In genomic region chr15:39835550-39835949, GRCh38 we compare ENCODE assay signal across 2 cellular contexts.
TF ChIP-seq lines count a peak whose summit lies in the region.

No MANE protein-coding gene starts in this region.

TF ChIP-seq in IMR-90, 13 proteins besides CTCF, POLR2A, EP300 and RAD21 (continued from another document):
- TF ChIP-seq MAFK (IDR thresholded peaks at IDR 0.05; ENCODE audit: low read depth, low read length) = no peak
- TF ChIP-seq USF2 (IDR thresholded peaks at IDR 0.05; ENCODE audit: low read depth, low read length) = peak; percentile 16; the same call in 1 of the 2 replicates

TF ChIP-seq in WTC11, 78 proteins besides CTCF, POLR2A, EP300 and RAD21:
- peak; percentile 73 for TF ChIP-seq USF2 (CRISPR knock-in tag; IDR thresholded peaks at IDR 0.05)
- TF ChIP-seq CREB1 (CRISPR knock-in tag; IDR thresholded peaks at IDR 0.05) = no peak
- TF ChIP-seq RORB (CRISPR knock-in tag; IDR thresholded peaks at IDR 0.05) = no peak
- TF ChIP-seq ZBTB21 (CRISPR knock-in tag; IDR thresholded peaks at IDR 0.05; ENCODE audit: borderline replicate concordance) = no peak
- no peak for TF ChIP-seq AFF4 (CRISPR knock-in tag; IDR thresholded peaks at IDR 0.05; ENCODE audit: borderline replicate concordance)
- no peak for TF ChIP-seq AR (CRISPR knock-in tag; IDR thresholded peaks at IDR 0.05)
- no peak for TF ChIP-seq MXD4 (CRISPR knock-in tag; IDR thresholded peaks at IDR 0.05; ENCODE audit: borderline replicate concordance)
- TF ChIP-seq PREB (CRISPR knock-in tag; IDR thresholded peaks at IDR 0.05; ENCODE audit: borderline replicate concordance) = no peak
- no peak for TF ChIP-seq ERG (CRISPR knock-in tag; IDR thresholded peaks at IDR 0.05)
- no peak for TF ChIP-seq RELA (CRISPR knock-in tag; IDR thresholded peaks at IDR 0.05; ENCODE audit: borderline replicate concordance)
- peak; percentile 61 for TF ChIP-seq USF1 (CRISPR knock-in tag; IDR thresholded peaks at IDR 0.05)
- TF ChIP-seq ZNF138 (CRISPR knock-in tag; conservative IDR thresholded peaks at IDR 0.05) = no peak
- TF ChIP-seq MLX (CRISPR knock-in tag; IDR thresholded peaks at IDR 0.05) = no peak
- TF ChIP-seq ZNF671 (CRISPR knock-in tag; IDR thresholded peaks at IDR 0.05) = no peak
- no peak for TF ChIP-seq NFYB (CRISPR knock-in tag; conservative IDR thresholded peaks at IDR 0.05; ENCODE audit: low read depth)
- TF ChIP-seq ZNF532 (CRISPR knock-in tag; IDR thresholded peaks at IDR 0.05; ENCODE audit: borderline replicate concordance) = no peak
